Comparison of ENCODE assay signal across 18 cellular contexts in genomic region chr9:101514056-101514455, GRCh38. TPM values are rescaled to one million over a fixed set of nuclear protein-coding genes. Genes with fewer than 3 reads are reported as not detected.
DNase-seq lines count a peak whose midpoint lies in the region; FAIRE-seq and TF ChIP-seq lines count a peak whose summit lies in the region.
"Had no signal": no experiment of that assay in that cellular context is flagged by ENCODE, and none has a peak within 500 bp of the region (broad histone marks: within the 10 kb centered on the region; RNA-seq: fewer than 3 reads in every experiment).

No MANE protein-coding gene starts in this region.

- DNase-seq in A172 (ENCODE audit: low spot score) (peak; percentile 79), cardiac fibroblast (ENCODE audit: low read depth in 2 of 2) (peak; percentile 19 to 58), GDM1 (lab: John Stamatoyannopoulos, UW) (no peak), erythroblast (lab: John Stamatoyannopoulos, UW) (no peak)
- no peak for DNase-seq in stimulated activated CD4-positive, alpha-beta T cell treated with anti-CD3 and anti-CD28 coated beads, Interleukin-1b, Interleukin-23, amount 100 ng/mL, for 48 hours
- DNase-seq in activated CD4-positive, alpha-beta T cell treated with anti-CD3 and anti-CD28 coated beads for 1 hour, result no peak
- DNase-seq: activated CD8-positive, alpha-beta memory T cell treated with anti-CD3 and anti-CD28 coated beads for 24 hours; heart left ventricle; left colon; NCI-H1092; NK-92 treated with Interleukin-12 subunit alpha and Interleukin-12 subunit beta, amount 100 ng/mL, for 24 hours; right lobe of liver; stimulated activated naive B cell treated with anti-CD40 and anti-IgM and Interleukin-4, amounts not matched to agents 10 μg/mL and 1 μg/mL and 100 μg/mL, for 72 hours had no signal

- no peak for TF ChIP-seq POLR2A in erythroblast (IDR thresholded peaks at IDR 0.05; ENCODE audit: low read length)

- H3K4me3 ChIP-seq in HUES6 (ENCODE audit: low read depth, low read length), result no peak overlapping the region
- H3K4me3 ChIP-seq in cardiac fibroblast (replicated peaks in 1 of 2; ENCODE audit: low read depth in 2 of 2, low read length in 2 of 2), result no peak overlapping the region
- H3K4me3 ChIP-seq: A549, ascending aorta, heart left ventricle, right lobe of liver had no signal

- H3K27me3 ChIP-seq in HUES6 (ENCODE audit: control insufficient read depth, insufficient read depth, low read length), result no peaks in the 10 kb centered on the region
- H3K27me3 ChIP-seq: ascending aorta, right lobe of liver had no signal

- peak; percentile 5 for FAIRE-seq in islet of Langerhans (lab: Jason Lieb, UNC)
- FAIRE-seq: A549, HepG2 had no signal

- no peak overlapping the region for H3K9ac ChIP-seq in HUES6 (ENCODE audit: low read length)

- H3K36me3 ChIP-seq in HUES6 (ENCODE audit: control insufficient read depth, insufficient read depth, low read length), result no peaks in the 10 kb centered on the region
- H3K36me3 ChIP-seq: ascending aorta, heart left ventricle, right lobe of liver had no signal

- H3K9me3 ChIP-seq in HUES6 (ENCODE audit: control insufficient read depth, insufficient read depth, low read depth, low read length), result no peaks in the 10 kb centered on the region
- H3K9me3 ChIP-seq: A549, ascending aorta, right lobe of liver had no signal

- H3K4me1 ChIP-seq in HUES6 (ENCODE audit: control insufficient read depth, insufficient read depth, low read length), result peaks cover 38% of the 10 kb centered on the region
- H3K4me1 ChIP-seq: A549, right lobe of liver had no signal

- TF ChIP-seq CTCF in cardiac fibroblast (IDR thresholded peaks at IDR 0.05; ENCODE audit: low read depth, low read length), result no peak

- 0 out of 2 replicates have a peak overlapping the region, but pooled peaks have one; percentile 22 for H3K27ac ChIP-seq in HUES6 (ENCODE audit: low read depth, low read length)
- H3K27ac ChIP-seq: A549, right lobe of liver had no signal

RNA-seq across cellular contexts. Expression of gene RNF20, which starts 19.6 kb away (rescaled TPM):
- 46.2 and 57.7 TPM in 2 replicates for total RNA-seq in A172 (2014; rRNA removed; shearing (Covaris generic))

Comparison
In these comparisons a context has a peak if more than half of its experiments do, and no peak if none do; other contexts are left out.
1. DNase-seq: peak in A172 (single experiment) and cardiac fibroblast (2 of 2); none in GDM1 (single experiment), stimulated activated CD4-positive, alpha-beta T cell treated with anti-CD3 and anti-CD28 coated beads, Interleukin-1b, Interleukin-23, amount 100 ng/mL, for 48 hours (single experiment), erythroblast (0 of 2) and activated CD4-positive, alpha-beta T cell treated with anti-CD3 and anti-CD28 coated beads for 1 hour (single experiment).